In the genomic region with DNA sequence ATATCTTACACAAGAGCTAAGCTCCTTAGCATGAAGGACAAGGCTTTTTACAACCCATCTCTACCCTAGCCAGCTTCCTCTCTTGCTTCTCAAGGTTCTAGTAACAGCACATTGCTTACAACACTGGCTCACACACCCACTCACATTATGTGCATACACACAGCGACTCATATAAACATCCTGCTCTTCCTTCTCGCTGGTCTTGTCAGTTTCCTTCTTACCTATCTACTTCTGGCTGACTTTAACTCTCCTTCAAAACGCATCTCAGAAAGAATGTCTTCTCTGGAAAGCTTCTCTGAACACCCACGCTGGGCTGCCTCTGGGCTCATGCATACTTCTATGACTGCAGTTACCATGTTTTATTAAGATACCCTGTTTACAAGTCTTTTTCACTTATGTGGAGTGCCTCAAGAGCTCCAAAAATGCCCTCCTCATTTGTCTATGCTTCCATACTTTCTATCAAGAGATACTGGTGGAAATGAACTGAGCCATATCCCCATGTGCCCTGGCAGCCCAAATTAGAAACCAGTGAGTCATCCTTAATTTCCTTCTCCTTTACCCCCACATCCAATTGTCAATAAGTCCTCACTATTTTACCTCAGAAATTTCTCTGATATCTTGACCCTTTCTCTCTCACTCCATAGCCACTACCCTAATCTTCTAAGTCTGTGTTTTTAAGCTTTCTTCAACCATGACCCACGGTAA, we compare ENCODE assay signal across 9 cellular contexts.
DNase-seq lines count a peak whose midpoint lies in the region; ATAC-seq and TF ChIP-seq lines count a peak whose summit lies in the region.
"Had no signal": no experiment of that assay in that cellular context is flagged by ENCODE, and none has a peak within 500 bp of the region (broad histone marks: within the 10 kb centered on the region; RNA-seq: fewer than 3 reads in every experiment).

No MANE protein-coding gene starts in this region.

- no peak overlapping the region for H3K4me2 ChIP-seq in mesendoderm (ENCODE audit: low read length)

- H3K27me3 ChIP-seq in CD4-positive, alpha-beta memory T cell (ENCODE audit: insufficient read depth, low read length): no peaks in the 10 kb centered on the region
- H3K27me3 ChIP-seq in mesendoderm (ENCODE audit: insufficient read depth, low read length, poor library complexity) (no peaks in the 10 kb centered on the region), WERI-Rb-1 (ENCODE audit: insufficient read depth, low read depth, severe bottlenecking) (no peaks in the 10 kb centered on the region)

- no peak overlapping the region for H3K23ac ChIP-seq in mesendoderm (ENCODE audit: low read length)

- no peaks in the 10 kb centered on the region for H3K27me3 Mint-ChIP-seq in CD4-positive, alpha-beta memory T cell
- H3K27me3 Mint-ChIP-seq in activated T-cell treated with anti-CD3 and anti-CD28 coated beads, Interleukin-2, amount 50 U/mL, for 24 hours: no peaks in the 10 kb centered on the region

- H2BK15ac ChIP-seq in mesendoderm (replicated peaks; ENCODE audit: low read depth): no peak overlapping the region

- H3K36me3 Mint-ChIP-seq in CD4-positive, alpha-beta memory T cell: no peaks in the 10 kb centered on the region
- H3K36me3 Mint-ChIP-seq in activated T-cell treated with anti-CD3 and anti-CD28 coated beads, Interleukin-2, amount 50 U/mL, for 24 hours (ENCODE audit: low read depth): no peaks in the 10 kb centered on the region

- in situ Hi-C loops in GM13977 (cut with MboI; ENCODE audit: low pct_unique_long_range_greater_than_20kb, low sequenced_read_pairs, unreplicated experiment): no loop called here

- no CpG with 5 or more reads among the region's 5 CpGs for WGBS in mesendoderm (ENCODE audit: extremely low coverage, insufficient coverage, low lambda C conversion rate)

- POLR2A ChIA-PET in CD4-positive, alpha-beta memory T cell (lab: Charles Lee; ENCODE audit: partially characterized antibody): interaction anchor here (0.6 to 3.3 kb wide), 18 partner anchors 9 to 1456 kb away, joined by 3 to 35 read pairs (median 4); a partner anchor contains a TSS

- no peaks in the 10 kb centered on the region for H3K36me3 ChIP-seq in CD4-positive, alpha-beta memory T cell (ENCODE audit: insufficient read depth, low read length)
- H3K36me3 ChIP-seq in mesendoderm (ENCODE audit: control insufficient read depth, insufficient read depth, low read length): no peaks in the 10 kb centered on the region
- no peaks in the 10 kb centered on the region for H3K36me3 ChIP-seq in WERI-Rb-1

- H3K4me3 Mint-ChIP-seq in CD4-positive, alpha-beta memory T cell: peak overlapping the region in 7 of 8 donors; percentile 10 to 67 (median 37)
- peak overlapping the region; percentile 11 for H3K4me3 Mint-ChIP-seq in activated T-cell treated with anti-CD3 and anti-CD28 coated beads, Interleukin-2, amount 50 U/mL, for 24 hours

- no peaks in the 10 kb centered on the region for H3K79me1 ChIP-seq in mesendoderm (ENCODE audit: low read length)

- H3K9ac ChIP-seq in mesendoderm (ENCODE audit: low read length): no peak overlapping the region

- no peaks in the 10 kb centered on the region for H3K79me2 ChIP-seq in mesendoderm (ENCODE audit: control insufficient read depth, insufficient read depth, low read length)

- H2BK120ac ChIP-seq in mesendoderm (ENCODE audit: low read depth, low read length): no peak overlapping the region

- no peak for TF ChIP-seq CTCF in GM13977 (IDR thresholded peaks at IDR 0.05; ENCODE audit: extremely low read depth, insufficient read depth, missing control alignments)
- no peak for TF ChIP-seq CTCF in WERI-Rb-1 (IDR thresholded peaks at IDR 0.05; ENCODE audit: low read depth, low read length)

- peaks cover 20 to 35% (median 28%) of the 10 kb centered on the region in 4 donors for H3K4me1 Mint-ChIP-seq in CD4-positive, alpha-beta memory T cell
- peaks cover 70% of the 10 kb centered on the region for H3K4me1 Mint-ChIP-seq in activated T-cell treated with anti-CD3 and anti-CD28 coated beads, Interleukin-2, amount 50 U/mL, for 24 hours (ENCODE audit: low read depth)

- H3K9me3 ChIP-seq in CD4-positive, alpha-beta memory T cell (ENCODE audit: control insufficient read depth in 1 of 2, low read length in 2 of 2): no peaks in the 10 kb centered on the region
- no peaks in the 10 kb centered on the region for H3K9me3 ChIP-seq in WERI-Rb-1 (ENCODE audit: severe bottlenecking)

- H2AK5ac ChIP-seq in mesendoderm (ENCODE audit: low read length): no peak overlapping the region

- intact Hi-C loops in CD4-positive, alpha-beta memory T cell (cut with micrococcal nuclease): loop anchor here (2.0 kb wide), 1 partner anchor 55 kb away; no protein-coding TSS in a partner anchor

- H3K18ac ChIP-seq in mesendoderm (ENCODE audit: low read length): no peak overlapping the region

- no peak overlapping the region for H3K27ac ChIP-seq in CD4-positive, alpha-beta memory T cell (ENCODE audit: low read depth, low read length)
- no peak overlapping the region for H3K27ac ChIP-seq in mesendoderm (ENCODE audit: low read depth, low read length)
- no peak overlapping the region for H3K27ac ChIP-seq in WERI-Rb-1

- CTCF ChIA-PET in CD4-positive, alpha-beta memory T cell (lab: Charles Lee; ENCODE audit: partially characterized antibody): interaction anchor here (1.0 to 3.7 kb wide), 6 partner anchors 9 to 137 kb away, joined by 3 to 22 read pairs (median 4); no protein-coding TSS in a partner anchor

- H3K27ac Mint-ChIP-seq in CD4-positive, alpha-beta memory T cell: peak overlapping the region; percentile 54 to 93 (median 84)
- H3K27ac Mint-ChIP-seq in activated T-cell treated with anti-CD3 and anti-CD28 coated beads, Interleukin-2, amount 50 U/mL, for 24 hours: peak overlapping the region; percentile 72

- H3K4ac ChIP-seq in mesendoderm (ENCODE audit: low read depth, low read length): no peak overlapping the region

- H3K4me1 ChIP-seq in CD4-positive, alpha-beta memory T cell (ENCODE audit: insufficient read depth, low read length): peaks cover 29% of the 10 kb centered on the region
- H3K4me1 ChIP-seq in mesendoderm (ENCODE audit: control insufficient read depth, low read depth, low read length): no peaks in the 10 kb centered on the region

- no peak overlapping the region for H4K5ac ChIP-seq in mesendoderm (ENCODE audit: low read length)

- no peak overlapping the region for H3K56ac ChIP-seq in mesendoderm (ENCODE audit: low read length)

- H4K8ac ChIP-seq in mesendoderm (ENCODE audit: low read depth, low read length): no peak overlapping the region

- ATAC-seq in HG03025 (IDR thresholded peaks at IDR 0.05; ENCODE audit: low FRiP score, unreplicated experiment) (peak; percentile 66), GM19397 (IDR thresholded peaks at IDR 0.05; ENCODE audit: unreplicated experiment) (no peak)

- DNase-seq in CD4-positive, alpha-beta memory T cell: peak in 4 of 5 donors; percentile 27 to 54 (median 46)
- DNase-seq in activated T-cell treated with anti-CD3 and anti-CD28 coated beads, Interleukin-2, amount 50 U/mL, for 24 hours: no peak
- peak; percentile 21 for DNase-seq in mesendoderm
- DNase-seq in GM13977 (ENCODE audit: low spot score): no peak
- DNase-seq in WERI-Rb-1: no peak
- no peak for DNase-seq in COLO829 (ENCODE audit: low spot score)
- DNase-seq: left cardiac atrium had no signal

- no peaks in the 10 kb centered on the region for H3K9me3 Mint-ChIP-seq in CD4-positive, alpha-beta memory T cell
- no peaks in the 10 kb centered on the region for H3K9me3 Mint-ChIP-seq in activated T-cell treated with anti-CD3 and anti-CD28 coated beads, Interleukin-2, amount 50 U/mL, for 24 hours

- no peak overlapping the region for H3K4me3 ChIP-seq in CD4-positive, alpha-beta memory T cell (ENCODE audit: low read length in 2 of 2)
- H3K4me3 ChIP-seq in mesendoderm (ENCODE audit: low read length) (no peak overlapping the region), WERI-Rb-1 (ENCODE audit: low read depth, low read length) (no peak overlapping the region)

- no peak overlapping the region for H2BK5ac ChIP-seq in mesendoderm (ENCODE audit: low read length)

Comparison
In these comparisons a context has a peak if more than half of its experiments do, and no peak if none do; other contexts are left out.
1. DNase-seq: peak in CD4-positive, alpha-beta memory T cell (4 of 5) and mesendoderm (single experiment); none in activated T-cell treated with anti-CD3 and anti-CD28 coated beads, Interleukin-2, amount 50 U/mL, for 24 hours (single experiment), GM13977 (single experiment), WERI-Rb-1 (single experiment) and COLO829 (single experiment).